In the genomic region with DNA sequence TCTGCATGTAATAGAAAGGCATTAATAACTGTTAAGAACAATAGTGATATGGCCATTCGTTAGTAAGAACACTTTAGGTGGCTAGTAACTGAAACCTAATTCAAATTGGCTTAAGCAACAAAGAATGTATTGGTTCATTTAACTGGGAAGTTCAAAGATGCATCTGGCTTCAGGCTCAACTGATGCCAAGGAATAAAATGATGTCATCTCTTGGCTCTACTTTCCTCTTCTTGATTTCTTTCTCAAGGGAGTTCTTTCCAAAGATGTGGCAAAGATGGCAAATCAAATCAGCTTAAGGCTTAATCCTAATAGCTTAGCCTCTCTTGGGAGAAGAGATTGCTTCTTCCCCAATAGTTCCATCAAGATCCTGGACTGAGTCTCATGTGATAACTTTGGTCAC, we compare ENCODE assay signal across 13 cellular contexts.
"Had no signal": no experiment of that assay in that cellular context is flagged by ENCODE, and none has a peak within 500 bp of the region (broad histone marks: within the 10 kb centered on the region; RNA-seq: fewer than 3 reads in every experiment).

No MANE protein-coding gene starts in this region.

- H3K27ac ChIP-seq: gastroesophageal sphincter, left ventricle myocardium inferior, upper lobe of left lung had no signal

- H3K36me3 ChIP-seq: gastroesophageal sphincter, left ventricle myocardium inferior, upper lobe of left lung had no signal

- H3K4me1 Mint-ChIP-seq: nephron progenitor cell had no signal

- H3K27me3 ChIP-seq: gastroesophageal sphincter, upper lobe of left lung had no signal

- H3K4me1 ChIP-seq: gastroesophageal sphincter, left ventricle myocardium inferior, upper lobe of left lung had no signal

- DNase-seq: activated CD4-positive, alpha-beta T cell treated with anti-CD3 and anti-CD28 coated beads, Interleukin-2, amount 50 U/mL, for 1 hour; activated naive CD4-positive, alpha-beta T cell treated with anti-CD3 and anti-CD28 coated beads, Interleukin-2, amount 50 U/mL, for 16 hours; cerebellar nuclear complex; kidney; left ventricle myocardium inferior; nephron progenitor cell; stimulated activated CD4-positive, alpha-beta T cell treated with anti-CD3 and anti-CD28 coated beads, Interleukin-2, amount 100 ng/mL, for 48 hours; stimulated activated naive CD8-positive, alpha-beta T cell treated with anti-CD3 and anti-CD28 coated beads, Interleukin-15, Interleukin-2, amounts not matched to agents 100 U/mL and 50 U/mL, for 24 hours; upper lobe of left lung had no signal

- H3K27ac Mint-ChIP-seq: activated T-helper 2 cell treated with anti-CD3 and anti-CD28 coated beads, Interferon-gamma antibody, Interleukin-2, Interleukin-4, amounts not matched to agents 10 μg/mL and 5 μg/mL and 100 μg/mL, durations not matched to agents 14 hours and 24 hours and 36 hours; dendritic cell treated with granulocyte-macrophage colony-stimulating factor and Interleukin-4, amounts not matched to agents 40 ng/mL and 50 ng/mL, for 4 days; memory B cell; nephron progenitor cell had no signal

- H3K4me3 ChIP-seq: gastroesophageal sphincter, left ventricle myocardium inferior, upper lobe of left lung had no signal

- FAIRE-seq: kidney had no signal

- H3K4me3 Mint-ChIP-seq: dendritic cell treated with granulocyte-macrophage colony-stimulating factor and Interleukin-4, amounts not matched to agents 40 ng/mL and 50 ng/mL, for 4 days; memory B cell; nephron progenitor cell had no signal

- H3K27me3 Mint-ChIP-seq: dendritic cell treated with granulocyte-macrophage colony-stimulating factor and Interleukin-4, amounts not matched to agents 40 ng/mL and 50 ng/mL, for 4 days had no signal

- H3K9me3 ChIP-seq: upper lobe of left lung had no signal

- ATAC-seq: gastroesophageal sphincter had no signal
